21 cellular contexts compared by ENCODE assay signal in genomic region chr1:243883551-243883950, GRCh38. TPM values are rescaled to one million over a fixed set of nuclear protein-coding genes. Genes with fewer than 3 reads are reported as not detected.
DNase-seq lines count a peak whose midpoint lies in the region; ATAC-seq and TF ChIP-seq lines count a peak whose summit lies in the region.
"Had no signal": no experiment of that assay in that cellular context is flagged by ENCODE, and none has a peak within 500 bp of the region (broad histone marks: within the 10 kb centered on the region; RNA-seq: fewer than 3 reads in every experiment).

No MANE protein-coding gene starts in this region.

- TF ChIP-seq CTCF in AG10803 (conservative IDR thresholded peaks at IDR 0.05; ENCODE audit: low read length) (no peak), brain microvascular endothelial cell (IDR thresholded peaks at IDR 0.05; ENCODE audit: low read depth, low read length, missing control alignments) (no peak), kidney epithelial cell (IDR thresholded peaks at IDR 0.05; ENCODE audit: insufficient read depth, low read length, poor library complexity, severe bottlenecking) (no peak)

- H3K36me3 Mint-ChIP-seq in activated T-cell treated with anti-CD3 and anti-CD28 coated beads, Interleukin-2, amount 50 U/mL, for 4 hours (ENCODE audit: insufficient read depth): no peaks in the 10 kb centered on the region
- H3K36me3 Mint-ChIP-seq: naive B cell had no signal

- ATAC-seq in activated T-cell treated with anti-CD3 and anti-CD28 coated beads, Interleukin-2, amount 50 U/mL, for 4 hours: no peak
- ATAC-seq: activated CD8-positive, alpha-beta T cell treated with anti-CD3 and anti-CD28 coated beads for 36 hours; activated T-helper 17 cell treated with anti-CD3 and anti-CD28 coated beads, Interleukin-2, amount 50 U/mL, for 72 hours; stimulated activated naive CD8-positive, alpha-beta T cell treated with anti-CD3 and anti-CD28 coated beads, Interleukin-15, Interleukin-2, amounts not matched to agents 100 U/mL and 50 U/mL, for 24 hours; upper lobe of right lung had no signal

- in situ Hi-C loops in brain microvascular endothelial cell (cut with HindIII; ENCODE audit: low pct_ligation_motif_present, low sequenced_read_pairs): no loop called here

- H3K4me3 ChIP-seq in AG10803 (ENCODE audit: low read length) (no peak overlapping the region), brain microvascular endothelial cell (ENCODE audit: low read depth, low read length) (no peak overlapping the region), kidney epithelial cell (ENCODE audit: low read depth, low read length) (no peak overlapping the region)
- H3K4me3 ChIP-seq: adrenal gland, SK-N-MC, upper lobe of right lung had no signal

- no peaks in the 10 kb centered on the region for H3K9me3 Mint-ChIP-seq in activated T-cell treated with anti-CD3 and anti-CD28 coated beads, Interleukin-2, amount 50 U/mL, for 4 hours
- H3K9me3 Mint-ChIP-seq: activated CD8-positive, alpha-beta T cell treated with anti-CD3 and anti-CD28 coated beads for 36 hours; activated T-helper 17 cell treated with anti-CD3 and anti-CD28 coated beads, Interleukin-2, amount 50 U/mL, for 72 hours had no signal

- peak; percentile 78 for DNase-seq in AG10803 (ENCODE audit: low read depth)
- DNase-seq in HT1080 (ENCODE audit: low read depth): peak; percentile 78
- DNase-seq in brain microvascular endothelial cell: peak; percentile 77
- DNase-seq in kidney epithelial cell (ENCODE audit: low read depth): peak; percentile 52
- DNase-seq in NCI-H1105 treated with DMSO at 0.1 percent for 48 hours (lab: John Stamatoyannopoulos, UW): no peak
- no peak for DNase-seq in NCI-H510A (lab: John Stamatoyannopoulos, UW)
- no peak for DNase-seq in NCI-H2227 treated with DMSO at 0.1 percent for 48 hours (lab: John Stamatoyannopoulos, UW)
- DNase-seq in activated T-cell treated with anti-CD3 and anti-CD28 coated beads, Interleukin-2, amount 50 U/mL, for 4 hours: no peak
- DNase-seq: activated CD8-positive, alpha-beta T cell treated with anti-CD3 and anti-CD28 coated beads for 36 hours; adrenal gland; DMS 273 treated with DMSO at 0.1 percent for 48 hours; erythroblast; naive B cell; NCI-H1436; NCI-H510A treated with DMSO at 0.1 percent for 48 hours; stimulated activated naive CD8-positive, alpha-beta T cell treated with anti-CD3 and anti-CD28 coated beads, Interleukin-15, Interleukin-2, amounts not matched to agents 100 U/mL and 50 U/mL, for 24 hours; upper lobe of right lung had no signal

- no peak overlapping the region for H3K27ac ChIP-seq in brain microvascular endothelial cell
- H3K27ac ChIP-seq: adrenal gland, HL-60, KMS-11, SK-N-MC, upper lobe of right lung had no signal

- no peaks in the 10 kb centered on the region for H3K4me1 Mint-ChIP-seq in activated T-cell treated with anti-CD3 and anti-CD28 coated beads, Interleukin-2, amount 50 U/mL, for 4 hours (ENCODE audit: low read depth)
- H3K4me1 Mint-ChIP-seq: activated T-helper 17 cell treated with anti-CD3 and anti-CD28 coated beads, Interleukin-2, amount 50 U/mL, for 72 hours; naive B cell had no signal

- H3K36me3 ChIP-seq in brain microvascular endothelial cell (replicated peaks): no peaks in the 10 kb centered on the region
- H3K36me3 ChIP-seq in kidney epithelial cell (ENCODE audit: control insufficient read depth, insufficient read depth, low read length): no peaks in the 10 kb centered on the region
- H3K36me3 ChIP-seq: adrenal gland, upper lobe of right lung had no signal

- H3K4me3 Mint-ChIP-seq in activated T-cell treated with anti-CD3 and anti-CD28 coated beads, Interleukin-2, amount 50 U/mL, for 4 hours: no peak overlapping the region
- H3K4me3 Mint-ChIP-seq: activated CD8-positive, alpha-beta T cell treated with anti-CD3 and anti-CD28 coated beads for 36 hours; activated T-helper 17 cell treated with anti-CD3 and anti-CD28 coated beads, Interleukin-2, amount 50 U/mL, for 72 hours; naive B cell had no signal

- H3K27me3 Mint-ChIP-seq in activated T-cell treated with anti-CD3 and anti-CD28 coated beads, Interleukin-2, amount 50 U/mL, for 4 hours (ENCODE audit: low read depth): peaks cover 4% of the 10 kb centered on the region

- H3K27me3 ChIP-seq in brain microvascular endothelial cell (replicated peaks) (no peaks in the 10 kb centered on the region), kidney epithelial cell (ENCODE audit: control insufficient read depth, insufficient read depth, low read length) (no peaks in the 10 kb centered on the region)
- H3K27me3 ChIP-seq: adrenal gland, upper lobe of right lung had no signal

RNA-seq across cellular contexts. Expression of gene AKT3, which starts 33.5 kb away (rescaled TPM):
- 10.7 and 15.4 TPM in 2 replicates for total RNA-seq in HT1080 (2014; rRNA removed; shearing (Covaris generic))
- 29.3 and 39.6 TPM in 2 replicates for polyA plus RNA-seq in HT1080 (2015; cell fraction: cytosol; rRNA removed)
- 20.8 and 21.3 TPM in 2 replicates for polyA plus RNA-seq in HT1080 (2015; cell fraction: nucleus; rRNA removed)
- 12.1 and 13.1 TPM in 2 replicates for total RNA-seq in kidney epithelial cell
- 10 to 100 TPM; 17.9 to 19.1 (median 18.3) TPM for total RNA-seq in activated T-cell treated with anti-CD3 and anti-CD28 coated beads, Interleukin-2, amount 50 U/mL, for 4 hours

Comparison
In these comparisons a context has a peak if more than half of its experiments do, and no peak if none do; other contexts are left out.
1. DNase-seq: peak in AG10803 (single experiment), HT1080 (single experiment), brain microvascular endothelial cell (single experiment) and kidney epithelial cell (single experiment); none in NCI-H1105 treated with DMSO at 0.1 percent for 48 hours (single experiment), NCI-H510A (single experiment), NCI-H2227 treated with DMSO at 0.1 percent for 48 hours (single experiment) and activated T-cell treated with anti-CD3 and anti-CD28 coated beads, Interleukin-2, amount 50 U/mL, for 4 hours (single experiment).